Comparison of ENCODE assay signal across 9 cellular contexts in genomic region chr13:33251131-33251629, GRCh38. TPM values are rescaled to one million over a fixed set of nuclear protein-coding genes. Genes with fewer than 3 reads are reported as not detected.
DNase-seq lines count a peak whose midpoint lies in the region; ATAC-seq and TF ChIP-seq lines count a peak whose summit lies in the region.
"Had no signal": no experiment of that assay in that cellular context is flagged by ENCODE, and none has a peak within 500 bp of the region (broad histone marks: within the 10 kb centered on the region; RNA-seq: fewer than 3 reads in every experiment).

No MANE protein-coding gene starts in this region.

- peak overlapping the region in 6 of 8 donors; percentile 9 to 40 (median 26) for H3K27ac ChIP-seq in spleen
- H3K27ac ChIP-seq: SK-N-MC had no signal

- intact Hi-C loops in spleen (cut with DNase I; ENCODE audit: low total_unique reads) (no loop called here), lower leg skin (cut with DNase I; ENCODE audit: low total_unique reads) (no loop called here)

- H3K9me3 ChIP-seq in spleen: no peaks in the 10 kb centered on the region

- CTCF ChIA-PET in HEK293T (lab: Yijun Ruan, JAX): no interaction called here

- TF ChIP-seq POLR2A in GM18505 (IDR thresholded peaks at IDR 0.05; ENCODE audit: borderline replicate concordance, extremely low read depth, insufficient read depth, insufficient read length) (no peak), spleen (IDR thresholded peaks at IDR 0.05) (no peak), lower leg skin (IDR thresholded peaks at IDR 0.05) (no peak)

- WGBS in spleen, 5 donors: 0 to 19% (median 6%) methylated on average over 2 of the region's 2 CpGs
- 7 to 12% methylated on average over 2 of the region's 2 CpGs for WGBS in lower leg skin, 2 donors

- DNase-seq in NOMO-1 treated with dmso at 0.1 percent for 144 hours (lab: John Stamatoyannopoulos, UW; ENCODE audit: unreplicated experiment) (peak; percentile 1), fibroblast of mammary gland (ENCODE audit: low read depth) (peak; percentile 98), spleen (no peak), lower leg skin (ENCODE audit: low spot score in 2 of 2) (no peak), HEK293T (ENCODE audit: extremely low spot score) (no peak), NCI-H1105 treated with DMSO at 0.1 percent for 48 hours (lab: John Stamatoyannopoulos, UW) (no peak)

- H3K4me3 ChIP-seq in fibroblast of mammary gland (ENCODE audit: control insufficient read depth, low read depth, low read length) (no peak overlapping the region), spleen (no peak overlapping the region), lower leg skin (ENCODE audit: low read depth, poor library complexity, severe bottlenecking) (no peak overlapping the region)
- H3K4me3 ChIP-seq: SK-N-MC had no signal

- peaks cover 0 to 14% (median 6%) of the 10 kb centered on the region in 6 donors for H3K4me1 ChIP-seq in spleen

- TF ChIP-seq CTCF in fibroblast of mammary gland (conservative IDR thresholded peaks at IDR 0.05; ENCODE audit: control insufficient read depth, insufficient read depth, low read depth, low read length) (no peak), spleen (IDR thresholded peaks at IDR 0.05 in 8 of 11, conservative IDR thresholded peaks at IDR 0.05 in 3 of 11) (no peak), lower leg skin (IDR thresholded peaks at IDR 0.05) (no peak)

- ATAC-seq in GM18505 (IDR thresholded peaks at IDR 0.05; ENCODE audit: unreplicated experiment) (peak; percentile 74), HG02678 (IDR thresholded peaks at IDR 0.05; ENCODE audit: unreplicated experiment) (peak; percentile 68)

- no peaks in the 10 kb centered on the region for H3K27me3 ChIP-seq in spleen (replicated peaks in 1 of 7)

- no peaks in the 10 kb centered on the region for H3K36me3 ChIP-seq in spleen

- POLR2A ChIA-PET in HEK293T (lab: Yijun Ruan, JAX): no interaction called here

TF ChIP-seq in HEK293T, 16 proteins besides CTCF, POLR2A, EP300 and RAD21:
- TF ChIP-seq FOXM1 (IDR thresholded peaks at IDR 0.05; ENCODE audit: borderline replicate concordance): no peak
- TF ChIP-seq HDGF (IDR thresholded peaks at IDR 0.05; ENCODE audit: borderline replicate concordance): no peak
- no peak for TF ChIP-seq SP1 (IDR thresholded peaks at IDR 0.05)
- TF ChIP-seq FOXK2 (IDR thresholded peaks at IDR 0.05): no peak
- TF ChIP-seq ELF4 (IDR thresholded peaks at IDR 0.05): no peak
- no peak for TF ChIP-seq ARNT (IDR thresholded peaks at IDR 0.05)

RNA-seq across cellular contexts. Expression of gene STARD13, which starts 34.4 kb away (rescaled TPM):
- total RNA-seq in spleen (10 to 100 TPM; 19.2 to 58.1 (median 37.4) TPM), lower leg skin (10 to 100 TPM; 15.7 to 22.5 (median 19.6) TPM)
- 1 to 10 TPM; 1.4 to 5.2 (median 2.1) TPM for polyA plus RNA-seq in spleen

Comparison
In these comparisons a context has a peak if more than half of its experiments do, and no peak if none do; other contexts are left out.
1. DNase-seq: peak in NOMO-1 treated with dmso at 0.1 percent for 144 hours (single experiment) and fibroblast of mammary gland (single experiment); none in spleen (single experiment), lower leg skin (0 of 2), HEK293T (single experiment) and NCI-H1105 treated with DMSO at 0.1 percent for 48 hours (single experiment).